ENCODE assay signal across 9 cellular contexts in genomic region chr19:18920400-18920799, GRCh38. TPM values are rescaled to one million over a fixed set of nuclear protein-coding genes. Genes with fewer than 3 reads are reported as not detected.
DNase-seq lines count a peak whose midpoint lies in the region; ATAC-seq, FAIRE-seq and TF ChIP-seq lines count a peak whose summit lies in the region.
"Had no signal": no experiment of that assay in that cellular context is flagged by ENCODE, and none has a peak within 500 bp of the region (broad histone marks: within the 10 kb centered on the region; RNA-seq: fewer than 3 reads in every experiment).

No MANE protein-coding gene starts in this region.

- H3K9me3 ChIP-seq in A673 (ENCODE audit: low read depth, low read length, poor library complexity, severe bottlenecking) (no peaks in the 10 kb centered on the region), HUES64 (ENCODE audit: insufficient read depth, low read depth, low read length) (no peaks in the 10 kb centered on the region), mucosa of stomach (ENCODE audit: control insufficient read depth, low read length) (no peaks in the 10 kb centered on the region), small intestine (ENCODE audit: control insufficient read depth, low read depth) (no peaks in the 10 kb centered on the region)

- CTCF ChIA-PET in A673 (lab: Charles Lee), result no interaction called here

- intact Hi-C loops in A673 (cut with micrococcal nuclease; ENCODE audit: unreplicated experiment), result no loop called here

- POLR2A ChIA-PET in A673 (lab: Charles Lee; ENCODE audit: low non-redundant PET), result no interaction called here

- DNase-seq in A673 (ENCODE audit: low spot score) (no peak), cardiac fibroblast (ENCODE audit: low read depth in 2 of 2) (no peak), small intestine (no peak), C1 segment of cervical spinal cord (lab: John Stamatoyannopoulos, UW) (no peak), RPMI8226 (no peak)

- H3K27me3 ChIP-seq in A673 (replicated peaks; ENCODE audit: insufficient read depth, low read depth, low read length, poor library complexity), result no peaks in the 10 kb centered on the region
- no peaks in the 10 kb centered on the region for H3K27me3 ChIP-seq in HUES64 (ENCODE audit: insufficient read depth, low read length)
- H3K27me3 ChIP-seq in mucosa of stomach (ENCODE audit: control insufficient read depth, insufficient read depth, low read length), result no peaks in the 10 kb centered on the region
- no peaks in the 10 kb centered on the region for H3K27me3 ChIP-seq in small intestine (ENCODE audit: control insufficient read depth in 2 of 2, insufficient read depth in 2 of 2, low read length in 2 of 2)

- H3K4me3 ChIP-seq in A673 (ENCODE audit: low read depth, low read length, poor library complexity, severe bottlenecking) (peak overlapping the region; percentile 77), HUES64 (ENCODE audit: low read length) (peak overlapping the region; percentile 99), cardiac fibroblast (replicated peaks in 1 of 2; ENCODE audit: low read depth in 2 of 2, low read length in 2 of 2) (peak overlapping the region; percentile 70 to 99), mucosa of stomach (ENCODE audit: low read length) (peak overlapping the region; percentile 95), small intestine (ENCODE audit: low read depth in 1 of 2, low read length in 2 of 2) (peak overlapping the region in 1 of 2 donors; percentile 58)

- H3K9ac ChIP-seq in HUES64 (ENCODE audit: low read depth, low read length), result peak overlapping the region; percentile 81
- peak overlapping the region; percentile 66 for H3K9ac ChIP-seq in mucosa of stomach (ENCODE audit: low read length)

- FAIRE-seq in small intestine (lab: Jason Lieb, UNC), result no peak
- FAIRE-seq: HTR-8/SVneo had no signal

- H3K4me1 ChIP-seq in A673 (ENCODE audit: insufficient read depth, low read length, poor library complexity, severe bottlenecking) (peaks cover 6% of the 10 kb centered on the region), HUES64 (ENCODE audit: insufficient read depth, low read length) (0 out of 2 replicates have a peak, but pooled peaks cover 2% of the 10 kb centered on the region), mucosa of stomach (ENCODE audit: control insufficient read depth, insufficient read depth, low read length) (peaks cover 15% of the 10 kb centered on the region), small intestine (ENCODE audit: control insufficient read depth in 2 of 2, insufficient read depth in 1 of 2, low read depth in 1 of 2, low read length in 1 of 2) (peaks cover 0 to 3% of the 10 kb centered on the region in 2 donors)

- TF ChIP-seq CTCF in A673 (conservative IDR thresholded peaks at IDR 0.05; ENCODE audit: low read depth, low read length) (no peak), cardiac fibroblast (IDR thresholded peaks at IDR 0.05; ENCODE audit: low read depth, low read length) (no peak)

- H3K36me3 ChIP-seq in A673 (ENCODE audit: insufficient read depth, low read length, poor library complexity, severe bottlenecking) (peaks cover 31% of the 10 kb centered on the region), HUES64 (ENCODE audit: insufficient read depth, low read length) (peaks cover 32% of the 10 kb centered on the region), mucosa of stomach (ENCODE audit: control insufficient read depth, insufficient read depth, low read length) (peaks cover 8% of the 10 kb centered on the region), small intestine (ENCODE audit: control insufficient read depth in 2 of 2, insufficient read depth in 2 of 2, low read length in 2 of 2) (peaks cover 10 to 12% of the 10 kb centered on the region in 2 donors)

- 75% methylated on average over 9 of the region's 9 CpGs for WGBS in HUES64
- 45 to 54% (median 46%) methylated on average over 9 of the region's 9 CpGs for WGBS in small intestine, 3 donors

- ATAC-seq in HG03097 (IDR thresholded peaks at IDR 0.05; ENCODE audit: low FRiP score, unreplicated experiment), result no peak

- H3K27ac ChIP-seq in A673 (ENCODE audit: low read depth, low read length, poor library complexity, severe bottlenecking) (peak overlapping the region; percentile 59), HUES64 (ENCODE audit: low read depth, low read length) (no peak overlapping the region), small intestine (ENCODE audit: low read depth in 1 of 2, low read length in 1 of 2) (no peak overlapping the region)

- no TSS peak for BruUV-seq in A673 (replicated peaks; lab: Mats Ljungman, UMichigan)

RNA-seq across cellular contexts. Expression of gene DDX49, which starts 0.9 kb away (rescaled TPM):
- total RNA-seq in A673 (2021), result 61.1 and 68.8 TPM in 2 replicates
- polyA plus RNA-seq in HUES64 (2013, experiment 1 of 2), result 30.0 TPM
- 27.1 TPM for polyA plus RNA-seq in HUES64 (2013, experiment 2 of 2)
- 10 to 100 TPM; 48.5 to 51.4 (median 48.6) TPM for polyA plus RNA-seq in small intestine

RNA-seq across cellular contexts. Expression of gene COPE, which starts 1.2 kb away (rescaled TPM):
- total RNA-seq in A673 (2021), result 244 and 267 TPM in 2 replicates
- 127 TPM for polyA plus RNA-seq in HUES64 (2013, experiment 1 of 2)
- polyA plus RNA-seq in HUES64 (2013, experiment 2 of 2), result 123 TPM
- 100 to 1,000 TPM; 254 to 350 (median 286) TPM for polyA plus RNA-seq in small intestine

RNA-seq across cellular contexts. Expression of gene HOMER3, which starts 20.6 kb away (rescaled TPM):
- total RNA-seq in A673 (2021), result 23.9 and 31.0 TPM in 2 replicates
- 36.6 TPM for polyA plus RNA-seq in HUES64 (2013, experiment 1 of 2)
- 41.9 TPM for polyA plus RNA-seq in HUES64 (2013, experiment 2 of 2)
- polyA plus RNA-seq in small intestine, result 10 to 100 TPM in 1 of 3 donors, 1 to 10 TPM in 2; 1.6 to 13.0 (median 9.8) TPM

RNA-seq across cellular contexts. Expression of gene CERS1, which starts 24.4 kb away (rescaled TPM):
- total RNA-seq in A673 (2021), result 10.0 and 11.4 TPM in 2 replicates
- polyA plus RNA-seq in HUES64 (2013, experiment 1 of 2), result 9.6 TPM
- polyA plus RNA-seq in HUES64 (2013, experiment 2 of 2), result 12.6 TPM
- 1 to 10 TPM in 1 of 3 donors, not detected in 2; 1.5 TPM for polyA plus RNA-seq in small intestine
